19 cellular contexts compared by ENCODE assay signal in genomic region chr4:128840711-128841318, GRCh38. TPM values are rescaled to one million over a fixed set of nuclear protein-coding genes. Genes with fewer than 3 reads are reported as not detected.
DNase-seq lines count a peak whose midpoint lies in the region; ATAC-seq lines count a peak whose summit lies in the region.
"Had no signal": no experiment of that assay in that cellular context is flagged by ENCODE, and none has a peak within 500 bp of the region (broad histone marks: within the 10 kb centered on the region; RNA-seq: fewer than 3 reads in every experiment).

No MANE protein-coding gene starts in this region.

- H3K27me3 Mint-ChIP-seq in CD4-positive, alpha-beta memory T cell = no peaks in the 10 kb centered on the region
- no peaks in the 10 kb centered on the region for H3K27me3 Mint-ChIP-seq in activated T-helper 17 cell treated with anti-CD3 and anti-CD28 coated beads, Interleukin-2, amount 50 U/mL, for 72 hours
- no peaks in the 10 kb centered on the region for H3K27me3 Mint-ChIP-seq in naive thymus-derived CD4-positive, alpha-beta T cell

- H3K27ac Mint-ChIP-seq in CD4-positive, alpha-beta memory T cell = peak overlapping the region; percentile 2 to 90 (median 73)
- peak overlapping the region; percentile 49 for H3K27ac Mint-ChIP-seq in activated T-helper 17 cell treated with anti-CD3 and anti-CD28 coated beads, Interleukin-2, amount 50 U/mL, for 72 hours
- peak overlapping the region; percentile 47 to 88 (median 74) for H3K27ac Mint-ChIP-seq in naive thymus-derived CD4-positive, alpha-beta T cell

- peak overlapping the region; percentile 32 for H3K4me2 ChIP-seq in BLaER1

- intact Hi-C loops in CD4-positive, alpha-beta memory T cell (cut with micrococcal nuclease) = no loop called here
- intact Hi-C loops in naive thymus-derived CD4-positive, alpha-beta T cell (cut with micrococcal nuclease) = loop anchor here in 1 of 2 donors (2.0 kb wide), 2 partner anchors 14 to 22 kb away; no protein-coding TSS in a partner anchor
- intact Hi-C loops in Right ventricle myocardium inferior (cut with DNase I) = no loop called here

- H3K4me1 ChIP-seq in BLaER1 = peaks cover 14% of the 10 kb centered on the region
- H3K4me1 ChIP-seq in CD4-positive, alpha-beta memory T cell (ENCODE audit: insufficient read depth, low read length) = peaks cover 50% of the 10 kb centered on the region
- H3K4me1 ChIP-seq in naive thymus-derived CD4-positive, alpha-beta T cell (ENCODE audit: control insufficient read depth in 2 of 2, insufficient read depth in 2 of 2, low read length in 2 of 2) = peaks cover 15 to 26% of the 10 kb centered on the region in 2 donors
- H3K4me1 ChIP-seq: BE2C had no signal

- H3K4me3 ChIP-seq in BLaER1 = no peak overlapping the region
- no peak overlapping the region for H3K4me3 ChIP-seq in CD4-positive, alpha-beta memory T cell (ENCODE audit: low read length in 2 of 2)
- no peak overlapping the region for H3K4me3 ChIP-seq in naive thymus-derived CD4-positive, alpha-beta T cell (ENCODE audit: low read length)
- H3K4me3 ChIP-seq: gastroesophageal sphincter, HAP-1 had no signal

- no peaks in the 10 kb centered on the region for H3K27me3 ChIP-seq in BLaER1
- H3K27me3 ChIP-seq in CD4-positive, alpha-beta memory T cell (ENCODE audit: insufficient read depth, low read length) = no peaks in the 10 kb centered on the region
- H3K27me3 ChIP-seq in naive thymus-derived CD4-positive, alpha-beta T cell (ENCODE audit: control insufficient read depth in 2 of 2, insufficient read depth in 2 of 2, low read length in 2 of 2) = no peaks in the 10 kb centered on the region
- H3K27me3 ChIP-seq: BE2C, gastroesophageal sphincter had no signal

- DNase-seq in CD4-positive, alpha-beta memory T cell = no peak
- peak in 1 of 9 donors; percentile 14 for DNase-seq in naive thymus-derived CD4-positive, alpha-beta T cell
- no peak for DNase-seq in NCI-H345 (lab: John Stamatoyannopoulos, UW)
- no peak for DNase-seq in Right ventricle myocardium inferior (ENCODE audit: missing footprints)
- no peak for DNase-seq in DMS114 treated with DMSO at 0.1 percent for 48 hours (lab: John Stamatoyannopoulos, UW; ENCODE audit: unreplicated experiment)
- DNase-seq: activated CD4-positive, alpha-beta T cell treated with anti-CD3 and anti-CD28 coated beads, Interleukin-2, amount 50 U/mL, for 4 hours; BE2C; cerebellar nuclear complex; DMS79 treated with DMSO at 0.1 percent for 48 hours; NCI-H2029; NCI-H526 treated with DMSO at 0.1 percent for 48 hours; occipital lobe; RPMI8226; stimulated activated CD4-positive, alpha-beta T cell treated with anti-CD3 and anti-CD28 coated beads, Interleukin-4, amount 100 ng/mL, for 24 hours had no signal

- H3K9me3 ChIP-seq in BLaER1 = no peaks in the 10 kb centered on the region
- no peaks in the 10 kb centered on the region for H3K9me3 ChIP-seq in CD4-positive, alpha-beta memory T cell (ENCODE audit: control insufficient read depth in 1 of 2, low read length in 2 of 2)
- no peaks in the 10 kb centered on the region for H3K9me3 ChIP-seq in naive thymus-derived CD4-positive, alpha-beta T cell (ENCODE audit: control insufficient read depth in 2 of 3, low read length in 3 of 3)
- H3K9me3 ChIP-seq: BE2C, gastroesophageal sphincter, HAP-1 had no signal

- H3K9me3 Mint-ChIP-seq in CD4-positive, alpha-beta memory T cell = no peaks in the 10 kb centered on the region
- H3K9me3 Mint-ChIP-seq in activated T-helper 17 cell treated with anti-CD3 and anti-CD28 coated beads, Interleukin-2, amount 50 U/mL, for 72 hours = no peaks in the 10 kb centered on the region
- no peaks in the 10 kb centered on the region for H3K9me3 Mint-ChIP-seq in naive thymus-derived CD4-positive, alpha-beta T cell

- peaks cover 87% of the 10 kb centered on the region for H3K36me3 ChIP-seq in BLaER1
- H3K36me3 ChIP-seq in CD4-positive, alpha-beta memory T cell (ENCODE audit: insufficient read depth, low read length) = peaks cover 30% of the 10 kb centered on the region
- H3K36me3 ChIP-seq in naive thymus-derived CD4-positive, alpha-beta T cell (ENCODE audit: control insufficient read depth in 2 of 3, insufficient read depth in 3 of 3, low read length in 3 of 3) = peaks cover 12 to 49% (median 16%) of the 10 kb centered on the region in 3 experiments

- H3K9ac ChIP-seq in BLaER1 = no peak overlapping the region

- ATAC-seq in activated T-helper 17 cell treated with anti-CD3 and anti-CD28 coated beads, Interleukin-2, amount 50 U/mL, for 72 hours (replicated peaks) = no peak
- peak; percentile 36 for ATAC-seq in naive thymus-derived CD4-positive, alpha-beta T cell
- no peak for ATAC-seq in Right ventricle myocardium inferior
- ATAC-seq: gastroesophageal sphincter, HepG2 had no signal

- CTCF ChIA-PET in CD4-positive, alpha-beta memory T cell (lab: Charles Lee; ENCODE audit: partially characterized antibody) = interaction anchor here (0.6 to 1.5 kb wide), 3 partner anchors 13 to 20 kb away, joined by 3 to 5 read pairs (median 4); no protein-coding TSS in a partner anchor
- CTCF ChIA-PET in naive thymus-derived CD4-positive, alpha-beta T cell (lab: Charles Lee) = no interaction called here

- peak overlapping the region in 2 of 8 donors; percentile 3 to 50 for H3K4me3 Mint-ChIP-seq in CD4-positive, alpha-beta memory T cell
- no peak overlapping the region for H3K4me3 Mint-ChIP-seq in activated T-helper 17 cell treated with anti-CD3 and anti-CD28 coated beads, Interleukin-2, amount 50 U/mL, for 72 hours
- peak overlapping the region in 5 of 10 donors; percentile 12 to 41 (median 32) for H3K4me3 Mint-ChIP-seq in naive thymus-derived CD4-positive, alpha-beta T cell

- no peak overlapping the region for H3K27ac ChIP-seq in BLaER1
- no peak overlapping the region for H3K27ac ChIP-seq in CD4-positive, alpha-beta memory T cell (ENCODE audit: low read depth, low read length)
- no peak overlapping the region for H3K27ac ChIP-seq in naive thymus-derived CD4-positive, alpha-beta T cell (ENCODE audit: low read depth, low read length)
- H3K27ac ChIP-seq: gastroesophageal sphincter had no signal

- H3K4me1 Mint-ChIP-seq in CD4-positive, alpha-beta memory T cell = peaks cover 44 to 65% (median 55%) of the 10 kb centered on the region in 4 donors
- peaks cover 32% of the 10 kb centered on the region for H3K4me1 Mint-ChIP-seq in activated T-helper 17 cell treated with anti-CD3 and anti-CD28 coated beads, Interleukin-2, amount 50 U/mL, for 72 hours
- H3K4me1 Mint-ChIP-seq in naive thymus-derived CD4-positive, alpha-beta T cell = peaks cover 39 to 80% (median 69%) of the 10 kb centered on the region in 7 donors

- POLR2A ChIA-PET in CD4-positive, alpha-beta memory T cell (lab: Charles Lee; ENCODE audit: partially characterized antibody) = interaction anchor here (1.2 to 1.7 kb wide), 2 partner anchors 13 to 28 kb away, joined by 3 to 4 read pairs; no protein-coding TSS in a partner anchor
- POLR2A ChIA-PET in naive thymus-derived CD4-positive, alpha-beta T cell (lab: Charles Lee) = interaction anchor here (1.5 kb wide), 1 partner anchor 12 kb away, joined by 3 read pairs; no protein-coding TSS in a partner anchor

- peaks cover 38 to 67% of the 10 kb centered on the region in 2 donors for H3K36me3 Mint-ChIP-seq in CD4-positive, alpha-beta memory T cell
- H3K36me3 Mint-ChIP-seq in activated T-helper 17 cell treated with anti-CD3 and anti-CD28 coated beads, Interleukin-2, amount 50 U/mL, for 72 hours (ENCODE audit: low read depth) = peaks cover 66% of the 10 kb centered on the region
- H3K36me3 Mint-ChIP-seq in naive thymus-derived CD4-positive, alpha-beta T cell = peaks cover 4 to 30% (median 9%) of the 10 kb centered on the region in 5 donors

- peaks cover 98% of the 10 kb centered on the region for H4K20me1 ChIP-seq in BLaER1

RNA-seq across cellular contexts. Expression of gene JADE1, which starts 31.3 kb away (rescaled TPM):
- total RNA-seq in CD4-positive, alpha-beta memory T cell = 10 to 100 TPM; 65.6 to 67.3 TPM
- 10 to 100 TPM; 44.9 to 54.2 TPM for polyA plus RNA-seq in CD4-positive, alpha-beta memory T cell
- 10 to 100 TPM; 22.2 to 27.3 TPM for total RNA-seq in activated T-helper 17 cell treated with anti-CD3 and anti-CD28 coated beads, Interleukin-2, amount 50 U/mL, for 72 hours
- 10 to 100 TPM; 35.4 to 79.5 (median 62.2) TPM for total RNA-seq in naive thymus-derived CD4-positive, alpha-beta T cell
- polyA plus RNA-seq in naive thymus-derived CD4-positive, alpha-beta T cell = 10 to 100 TPM; 34.5 to 55.8 TPM
- total RNA-seq in Right ventricle myocardium inferior = 24.3 TPM
